In the genomic region with DNA sequence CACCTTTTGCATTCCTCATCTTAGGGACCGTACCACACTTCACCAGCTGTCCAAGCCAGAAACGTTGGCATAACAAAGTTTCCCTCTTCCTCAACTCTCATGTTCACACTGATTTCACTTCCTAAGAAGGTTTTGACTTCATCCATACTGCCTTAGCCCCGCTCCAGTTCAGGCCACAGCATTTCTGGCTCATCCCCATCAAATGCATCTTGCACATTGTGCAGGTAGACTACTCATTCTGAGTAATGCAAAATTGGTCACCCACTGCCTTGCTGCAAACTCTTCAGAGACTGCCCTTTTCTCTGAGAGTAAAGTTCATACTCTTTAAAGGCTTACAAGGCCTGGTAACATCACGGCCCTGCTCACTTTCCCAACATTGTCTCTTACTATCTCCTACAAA, we compare ENCODE assay signal across 19 cellular contexts. TPM values are rescaled to one million over a fixed set of nuclear protein-coding genes. Genes with fewer than 3 reads are reported as not detected.
DNase-seq lines count a peak whose midpoint lies in the region; ATAC-seq and TF ChIP-seq lines count a peak whose summit lies in the region.
"Had no signal": no experiment of that assay in that cellular context is flagged by ENCODE, and none has a peak within 500 bp of the region (broad histone marks: within the 10 kb centered on the region; RNA-seq: fewer than 3 reads in every experiment).

No MANE protein-coding gene starts in this region.

- H2BK120ac ChIP-seq in IMR-90 (ENCODE audit: low read depth, low read length), result no peak overlapping the region

- H3K36me3 Mint-ChIP-seq in activated CD4-positive, alpha-beta T cell treated with anti-CD3 and anti-CD28 coated beads, Interleukin-2, amount 10 ng/mL, durations not matched to agents 24 days and 14 days (ENCODE audit: low read depth), result peaks cover 60% of the 10 kb centered on the region
- H3K36me3 Mint-ChIP-seq in activated CD4-positive, alpha-beta T cell treated with anti-CD3 and anti-CD28 coated beads for 36 hours (ENCODE audit: low read depth), result peaks cover 76% of the 10 kb centered on the region
- peaks cover 73% of the 10 kb centered on the region for H3K36me3 Mint-ChIP-seq in activated T-helper 2 cell treated with anti-CD3 and anti-CD28 coated beads, Interferon-gamma antibody, Interleukin-2, Interleukin-4, amounts not matched to agents 10 μg/mL and 5 μg/mL and 100 μg/mL, durations not matched to agents 14 hours and 24 hours and 36 hours (ENCODE audit: low read depth)
- peaks cover 14% of the 10 kb centered on the region for H3K36me3 Mint-ChIP-seq in neural crest cell (ENCODE audit: low read depth)

- H3K4me1 Mint-ChIP-seq in activated CD4-positive, alpha-beta T cell treated with anti-CD3 and anti-CD28 coated beads, Interleukin-2, amount 10 ng/mL, durations not matched to agents 24 days and 14 days, result peaks cover 34% of the 10 kb centered on the region
- H3K4me1 Mint-ChIP-seq in activated CD4-positive, alpha-beta T cell treated with anti-CD3 and anti-CD28 coated beads for 36 hours, result peaks cover 20% of the 10 kb centered on the region
- H3K4me1 Mint-ChIP-seq in activated T-helper 2 cell treated with anti-CD3 and anti-CD28 coated beads, Interferon-gamma antibody, Interleukin-2, Interleukin-4, amounts not matched to agents 10 μg/mL and 5 μg/mL and 100 μg/mL, durations not matched to agents 14 hours and 24 hours and 36 hours (ENCODE audit: low read depth), result peaks cover 32% of the 10 kb centered on the region
- H3K4me1 Mint-ChIP-seq in neural crest cell, result peaks cover 13% of the 10 kb centered on the region

- H3K27me3 ChIP-seq in IMR-90 (ENCODE audit: control insufficient read depth, insufficient read depth, low read length), result no peaks in the 10 kb centered on the region

- no peak overlapping the region for H3K18ac ChIP-seq in IMR-90 (ENCODE audit: low read depth, low read length)

- H3K23ac ChIP-seq in IMR-90 (ENCODE audit: low read depth, low read length), result peak overlapping the region; percentile 17; the same call in 1 of the 2 replicates

- H3K27me3 Mint-ChIP-seq in activated CD4-positive, alpha-beta T cell treated with anti-CD3 and anti-CD28 coated beads, Interleukin-2, amount 10 ng/mL, durations not matched to agents 24 days and 14 days, result no peaks in the 10 kb centered on the region
- no peaks in the 10 kb centered on the region for H3K27me3 Mint-ChIP-seq in activated CD4-positive, alpha-beta T cell treated with anti-CD3 and anti-CD28 coated beads for 36 hours
- no peaks in the 10 kb centered on the region for H3K27me3 Mint-ChIP-seq in activated T-helper 2 cell treated with anti-CD3 and anti-CD28 coated beads, Interferon-gamma antibody, Interleukin-2, Interleukin-4, amounts not matched to agents 10 μg/mL and 5 μg/mL and 100 μg/mL, durations not matched to agents 14 hours and 24 hours and 36 hours (ENCODE audit: low read depth)
- no peaks in the 10 kb centered on the region for H3K27me3 Mint-ChIP-seq in neural crest cell (ENCODE audit: low read depth)
- H3K27me3 Mint-ChIP-seq: B cell, IgD-negative memory B cell had no signal

- H3K36me3 ChIP-seq in IMR-90 (ENCODE audit: control insufficient read depth, insufficient read depth, low read length), result no peaks in the 10 kb centered on the region; the same call in 1 of the 2 replicates

- H2BK15ac ChIP-seq in IMR-90 (ENCODE audit: low read depth, low read length), result no peak overlapping the region

- dilution Hi-C loops in IMR-90 (cut with HindIII; ENCODE audit: low sequenced_read_pairs, unreplicated experiment), result no loop called here

- DNase-seq in activated CD4-positive, alpha-beta T cell treated with anti-CD3 and anti-CD28 coated beads, Interleukin-2, amount 10 ng/mL, durations not matched to agents 24 days and 14 days, result no peak
- DNase-seq in activated CD4-positive, alpha-beta T cell treated with anti-CD3 and anti-CD28 coated beads for 36 hours, result no peak
- peak; percentile 22 for DNase-seq in IMR-90
- no peak for DNase-seq in activated T-helper 2 cell treated with anti-CD3 and anti-CD28 coated beads, Interferon-gamma antibody, Interleukin-2, Interleukin-4, amounts not matched to agents 10 μg/mL and 5 μg/mL and 100 μg/mL, durations not matched to agents 14 hours and 24 hours and 36 hours (ENCODE audit: low spot score)
- no peak for DNase-seq in neural crest cell (ENCODE audit: low read depth, low spot score)
- no peak for DNase-seq in stimulated activated CD4-positive, alpha-beta T cell treated with anti-CD3 and anti-CD28 coated beads, Interleukin-12 subunit alpha, Interleukin-12 subunit beta, amount 100 ng/mL, for 4 hours
- DNase-seq in NOMO-1 treated with DMSO at 0.1 percent for 48 hours (lab: John Stamatoyannopoulos, UW; ENCODE audit: unreplicated experiment), result no peak
- no peak for DNase-seq in DMS153 treated with DMSO at 0.1 percent for 48 hours (lab: John Stamatoyannopoulos, UW; ENCODE audit: unreplicated experiment)
- DNase-seq: Caco-2, HFFc6, Karpas-422, MM.1S, NCI-H1092, NCI-H146, NCI-H446 treated with DMSO at 0.1 percent for 48 hours, Right ventricle myocardium superior had no signal

- no peak overlapping the region for H4K8ac ChIP-seq in IMR-90 (ENCODE audit: low read depth in 2 of 2, low read length in 2 of 2)

- no peak for ATAC-seq in activated CD4-positive, alpha-beta T cell treated with anti-CD3 and anti-CD28 coated beads for 36 hours
- no peak for ATAC-seq in IMR-90 (ENCODE audit: low read depth)

- CTCF ChIA-PET in activated CD4-positive, alpha-beta T cell treated with anti-CD3 and anti-CD28 coated beads for 36 hours (lab: Charles Lee), result interaction anchor here (0.6 kb wide), 1 partner anchor 13 kb away, joined by 3 read pairs; no protein-coding TSS in a partner anchor
- CTCF ChIA-PET in IMR-90 (lab: Yijun Ruan, JAX), result no interaction called here

- POLR2A ChIA-PET in activated CD4-positive, alpha-beta T cell treated with anti-CD3 and anti-CD28 coated beads for 36 hours (lab: Charles Lee), result interaction anchor here (1.1 kb wide), 1 partner anchor 9 kb away, joined by 4 read pairs; a partner anchor contains a TSS
- POLR2A ChIA-PET in IMR-90 (lab: Charles Lee; ENCODE audit: unreplicated experiment), result no interaction called here

- H3K4me3 ChIP-seq in IMR-90 (ENCODE audit: insufficient read depth, low read depth, low read length), result no peak overlapping the region
- H3K4me3 ChIP-seq: SK-N-MC had no signal

- H2BK5ac ChIP-seq in IMR-90 (ENCODE audit: low read depth, low read length, poor library complexity, severe bottlenecking), result no peak overlapping the region

- no peak overlapping the region for H3K56ac ChIP-seq in IMR-90 (ENCODE audit: extremely low read depth, insufficient read depth, low read length)

- peaks cover 14% of the 10 kb centered on the region for H3K9me1 ChIP-seq in IMR-90 (ENCODE audit: insufficient read depth, low read length)

- no peak for TF ChIP-seq RAD21 in IMR-90 (IDR thresholded peaks at IDR 0.05; ENCODE audit: low read length)

- intact Hi-C loops in activated CD4-positive, alpha-beta T cell treated with anti-CD3 and anti-CD28 coated beads, Interleukin-2, amount 10 ng/mL, durations not matched to agents 24 days and 14 days (cut with micrococcal nuclease), result no loop called here
- intact Hi-C loops in activated CD4-positive, alpha-beta T cell treated with anti-CD3 and anti-CD28 coated beads for 36 hours (cut with DNase I, micrococcal nuclease), result no loop called here
- intact Hi-C loops in IMR-90 (cut with micrococcal nuclease), result no loop called here
- intact Hi-C loops in activated T-helper 2 cell treated with anti-CD3 and anti-CD28 coated beads, Interferon-gamma antibody, Interleukin-2, Interleukin-4, amounts not matched to agents 10 μg/mL and 5 μg/mL and 100 μg/mL, durations not matched to agents 14 hours and 24 hours and 36 hours (cut with micrococcal nuclease), result no loop called here

- H3K4me3 Mint-ChIP-seq in activated CD4-positive, alpha-beta T cell treated with anti-CD3 and anti-CD28 coated beads, Interleukin-2, amount 10 ng/mL, durations not matched to agents 24 days and 14 days, result no peak overlapping the region
- no peak overlapping the region for H3K4me3 Mint-ChIP-seq in activated CD4-positive, alpha-beta T cell treated with anti-CD3 and anti-CD28 coated beads for 36 hours
- H3K4me3 Mint-ChIP-seq in activated T-helper 2 cell treated with anti-CD3 and anti-CD28 coated beads, Interferon-gamma antibody, Interleukin-2, Interleukin-4, amounts not matched to agents 10 μg/mL and 5 μg/mL and 100 μg/mL, durations not matched to agents 14 hours and 24 hours and 36 hours (ENCODE audit: low read depth), result no peak overlapping the region
- no peak overlapping the region for H3K4me3 Mint-ChIP-seq in neural crest cell
- H3K4me3 Mint-ChIP-seq: B cell, HFFc6, IgD-negative memory B cell had no signal

- no peak overlapping the region for H3K4me2 ChIP-seq in IMR-90 (ENCODE audit: low read depth, low read length)

- H3K27ac ChIP-seq in IMR-90 (ENCODE audit: insufficient read depth, low read length), result no peak overlapping the region
- H3K27ac ChIP-seq: SK-N-MC had no signal

- H3K9me3 ChIP-seq in IMR-90 (ENCODE audit: control insufficient read depth, insufficient read depth, low read length), result no peaks in the 10 kb centered on the region
- H3K9me3 ChIP-seq: Caco-2 had no signal

- H3K14ac ChIP-seq in IMR-90 (replicated peaks; ENCODE audit: low read depth, low read length), result no peak overlapping the region

- no peaks in the 10 kb centered on the region for H4K20me1 ChIP-seq in IMR-90 (ENCODE audit: insufficient read depth, low read length)

- 0 out of 2 replicates have a peak, but pooled peaks cover 2% of the 10 kb centered on the region for H3K4me1 ChIP-seq in IMR-90 (ENCODE audit: control insufficient read depth, insufficient read depth, low read length)
- H3K4me1 ChIP-seq: Caco-2 had no signal

- H4K5ac ChIP-seq in IMR-90 (ENCODE audit: low read depth, low read length), result no peak overlapping the region

- no peak overlapping the region for H2AK9ac ChIP-seq in IMR-90 (replicated peaks; ENCODE audit: low read depth, low read length, poor library complexity)

- peaks cover 49 to 73% of the 10 kb centered on the region in 2 experiments for H3K79me1 ChIP-seq in IMR-90 (ENCODE audit: low read depth in 1 of 2, low read length in 2 of 2)

- TF ChIP-seq CTCF in IMR-90 (conservative IDR thresholded peaks at IDR 0.05; ENCODE audit: low read depth, low read length) (no peak), neural crest cell (conservative IDR thresholded peaks at IDR 0.05) (no peak)

- H4K91ac ChIP-seq in IMR-90 (ENCODE audit: insufficient read depth, low read depth, low read length), result no peak overlapping the region

- H3K9ac ChIP-seq in IMR-90 (ENCODE audit: low read depth, low read length), result no peak overlapping the region

- no peaks in the 10 kb centered on the region for H3K9me3 Mint-ChIP-seq in activated CD4-positive, alpha-beta T cell treated with anti-CD3 and anti-CD28 coated beads, Interleukin-2, amount 10 ng/mL, durations not matched to agents 24 days and 14 days
- no peaks in the 10 kb centered on the region for H3K9me3 Mint-ChIP-seq in activated CD4-positive, alpha-beta T cell treated with anti-CD3 and anti-CD28 coated beads for 36 hours (ENCODE audit: low read depth)
- H3K9me3 Mint-ChIP-seq in activated T-helper 2 cell treated with anti-CD3 and anti-CD28 coated beads, Interferon-gamma antibody, Interleukin-2, Interleukin-4, amounts not matched to agents 10 μg/mL and 5 μg/mL and 100 μg/mL, durations not matched to agents 14 hours and 24 hours and 36 hours, result no peaks in the 10 kb centered on the region
- no peaks in the 10 kb centered on the region for H3K9me3 Mint-ChIP-seq in neural crest cell
- H3K9me3 Mint-ChIP-seq: HFFc6, IgD-negative memory B cell had no signal

- in situ Hi-C loops in IMR-90 (cut with MboI; ENCODE audit: low sequenced_read_pairs), result no loop called here

- H2AK5ac ChIP-seq in IMR-90 (ENCODE audit: low read depth, low read length), result no peak overlapping the region

- no peak overlapping the region for H2BK20ac ChIP-seq in IMR-90 (ENCODE audit: low read depth, low read length)

- no peak overlapping the region for H2AFZ ChIP-seq in IMR-90 (replicated peaks; ENCODE audit: low read length, poor library complexity)

- TF ChIP-seq POLR2A in IMR-90 (IDR thresholded peaks at IDR 0.05; ENCODE audit: low read depth, low read length), result no peak

- BruUV-seq in IMR-90 (replicated peaks; lab: Mats Ljungman, UMichigan), result no TSS peak

- peak overlapping the region; percentile 26 for H3K27ac Mint-ChIP-seq in activated CD4-positive, alpha-beta T cell treated with anti-CD3 and anti-CD28 coated beads, Interleukin-2, amount 10 ng/mL, durations not matched to agents 24 days and 14 days
- H3K27ac Mint-ChIP-seq in activated CD4-positive, alpha-beta T cell treated with anti-CD3 and anti-CD28 coated beads for 36 hours, result no peak overlapping the region
- H3K27ac Mint-ChIP-seq in activated T-helper 2 cell treated with anti-CD3 and anti-CD28 coated beads, Interferon-gamma antibody, Interleukin-2, Interleukin-4, amounts not matched to agents 10 μg/mL and 5 μg/mL and 100 μg/mL, durations not matched to agents 14 hours and 24 hours and 36 hours, result peak overlapping the region; percentile 2
- H3K27ac Mint-ChIP-seq in neural crest cell (ENCODE audit: unreplicated experiment), result peak overlapping the region; percentile 9
- H3K27ac Mint-ChIP-seq: B cell, HFFc6 had no signal

- H3K4ac ChIP-seq in IMR-90 (ENCODE audit: low read depth, low read length), result no peak overlapping the region

- WGBS in IMR-90 (ENCODE audit: extremely low coverage in 2 of 2, insufficient read length in 1 of 2), 2 experiments, result 97% methylated on average over 4 of the region's 4 CpGs; no CpG with 5 or more reads in 1 of the 2 experiments

RNA-seq across cellular contexts. Expression of a gene that starts 8.8 kb away (rescaled TPM):
- total RNA-seq in activated CD4-positive, alpha-beta T cell treated with anti-CD3 and anti-CD28 coated beads, Interleukin-2, amount 10 ng/mL, durations not matched to agents 24 days and 14 days, result 115 and 116 TPM in 2 replicates
- total RNA-seq in activated CD4-positive, alpha-beta T cell treated with anti-CD3 and anti-CD28 coated beads for 36 hours, result 100 to 1,000 TPM; 179 to 206 TPM
- total RNA-seq in IMR-90 (2012; rRNA removed), result 92.5 and 123 TPM in 2 replicates
- polyA plus RNA-seq in IMR-90 (2012; rRNA removed), result 59.2 and 61.7 TPM in 2 replicates
- 10.1 and 17.0 TPM in 2 replicates for polyA plus RNA-seq in IMR-90 (2012; cell fraction: cytosol; rRNA removed)
- 30.4 and 58.2 TPM in 2 replicates for polyA plus RNA-seq in IMR-90 (2012; cell fraction: nucleus; rRNA removed; ENCODE audit: low replicate concordance)
- total RNA-seq in activated T-helper 2 cell treated with anti-CD3 and anti-CD28 coated beads, Interferon-gamma antibody, Interleukin-2, Interleukin-4, amounts not matched to agents 10 μg/mL and 5 μg/mL and 100 μg/mL, durations not matched to agents 14 hours and 24 hours and 36 hours, result 139 and 154 TPM in 2 replicates
- 159 and 175 TPM in 2 replicates for total RNA-seq in neural crest cell

RNA-seq across cellular contexts. Expression of a gene that starts 9.1 kb away (rescaled TPM):
- total RNA-seq in activated CD4-positive, alpha-beta T cell treated with anti-CD3 and anti-CD28 coated beads, Interleukin-2, amount 10 ng/mL, durations not matched to agents 24 days and 14 days, result 15.8 and 21.0 TPM in 2 replicates
- total RNA-seq in activated CD4-positive, alpha-beta T cell treated with anti-CD3 and anti-CD28 coated beads for 36 hours, result 10 to 100 TPM; 11.5 to 14.0 TPM
- total RNA-seq in IMR-90 (2012; rRNA removed) (4.1 and 7.5 TPM in 2 replicates), neural crest cell (25.2 and 26.9 TPM in 2 replicates)
- 5.4 and 5.5 TPM in 2 replicates for polyA plus RNA-seq in IMR-90 (2012; rRNA removed)
- 3.9 and 4.5 TPM in 2 replicates for polyA plus RNA-seq in IMR-90 (2012; cell fraction: cytosol; rRNA removed)
- polyA plus RNA-seq in IMR-90 (2012; cell fraction: nucleus; rRNA removed; ENCODE audit: low replicate concordance), result 1.0 and 1.4 TPM in 2 replicates
- 13.7 and 16.1 TPM in 2 replicates for total RNA-seq in activated T-helper 2 cell treated with anti-CD3 and anti-CD28 coated beads, Interferon-gamma antibody, Interleukin-2, Interleukin-4, amounts not matched to agents 10 μg/mL and 5 μg/mL and 100 μg/mL, durations not matched to agents 14 hours and 24 hours and 36 hours
- total RNA-seq: Right ventricle myocardium superior had no signal
